In the genomic region with DNA sequence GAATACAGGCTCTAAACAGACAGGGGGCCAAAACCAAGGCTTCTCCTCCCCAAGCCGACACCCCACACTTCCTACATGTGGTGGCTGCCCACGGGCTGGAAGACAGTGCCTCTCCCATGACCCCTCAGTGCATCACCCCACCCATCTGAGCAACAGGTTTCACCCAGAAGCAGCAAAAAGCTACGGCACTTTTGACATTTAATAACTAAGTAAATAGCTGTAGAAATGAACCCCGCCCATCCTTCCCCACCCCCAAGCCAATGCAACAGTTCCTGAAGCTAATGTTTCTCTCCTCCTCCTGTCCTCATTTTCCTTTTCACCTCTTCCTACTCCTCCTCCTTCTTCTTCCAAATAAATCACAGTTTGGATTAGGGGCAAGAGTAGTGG, we compare ENCODE assay signal across 20 cellular contexts. TPM values are rescaled to one million over a fixed set of nuclear protein-coding genes. Genes with fewer than 3 reads are reported as not detected.
DNase-seq lines count a peak whose midpoint lies in the region; ATAC-seq and TF ChIP-seq lines count a peak whose summit lies in the region.
"Had no signal": no experiment of that assay in that cellular context is flagged by ENCODE, and none has a peak within 500 bp of the region (broad histone marks: within the 10 kb centered on the region; RNA-seq: fewer than 3 reads in every experiment).

No MANE protein-coding gene starts in this region.

- no peak overlapping the region for H2BK120ac ChIP-seq in mesenchymal stem cell (ENCODE audit: low read depth, low read length)

- no peaks in the 10 kb centered on the region for H3F3A ChIP-seq in SK-N-SH (replicated peaks; ENCODE audit: insufficient read depth)

- no peak overlapping the region for H3K9ac ChIP-seq in SK-N-SH
- H3K9ac ChIP-seq in colonic mucosa (ENCODE audit: low read depth in 2 of 2, low read length in 2 of 2): no peak overlapping the region
- peak overlapping the region; percentile 30 for H3K9ac ChIP-seq in mesenchymal stem cell (ENCODE audit: low read length)

- H3K27ac ChIP-seq in SK-N-SH (ENCODE audit: low read depth in 2 of 2, low read length in 1 of 2) (no peak overlapping the region), colonic mucosa (no peak overlapping the region), mesenchymal stem cell (ENCODE audit: low read length, poor library complexity, severe bottlenecking) (no peak overlapping the region), upper lobe of right lung (no peak overlapping the region), gastroesophageal sphincter (no peak overlapping the region)
- no peak overlapping the region for H3K27ac ChIP-seq in CD4-positive, alpha-beta memory T cell (ENCODE audit: low read depth, low read length)
- H3K27ac ChIP-seq: 22Rv1, body of pancreas, Peyer's patch, SK-N-MC, thyroid gland had no signal

- CTCF ChIA-PET in SK-N-SH (lab: Yijun Ruan, JAX): interaction anchor here (0.7 to 2.6 kb wide), 12 partner anchors 9 to 1344 kb away, joined by 3 to 15 read pairs (median 3); no protein-coding TSS in a partner anchor
- CTCF ChIA-PET in CD4-positive, alpha-beta memory T cell (lab: Charles Lee; ENCODE audit: partially characterized antibody): interaction anchor here (1.1 kb wide), 1 partner anchor 9 kb away, joined by 3 read pairs; the partner anchor contains the start of gene SOX9

- H3K4me3 Mint-ChIP-seq in CD4-positive, alpha-beta memory T cell: no peak overlapping the region
- H3K4me3 Mint-ChIP-seq: activated naive CD8-positive, alpha-beta T cell had no signal

- H3K23ac ChIP-seq in mesenchymal stem cell (ENCODE audit: low read length in 2 of 2): no peak overlapping the region

- H4K20me1 ChIP-seq in SK-N-SH (ENCODE audit: insufficient read depth): no peaks in the 10 kb centered on the region

- H3K27ac Mint-ChIP-seq in CD4-positive, alpha-beta memory T cell: no peak overlapping the region
- H3K27ac Mint-ChIP-seq: activated naive CD8-positive, alpha-beta T cell had no signal

- H3K18ac ChIP-seq in mesenchymal stem cell (ENCODE audit: low read depth in 1 of 2, low read length in 2 of 2): no peak overlapping the region

- H4K8ac ChIP-seq in mesenchymal stem cell (ENCODE audit: low read length): no peak overlapping the region

- peaks cover 0 to 8% (median 2%) of the 10 kb centered on the region in 8 donors for H3K9me3 Mint-ChIP-seq in CD4-positive, alpha-beta memory T cell

- DNase-seq in SK-N-SH (peak; percentile 28), colonic mucosa (peak; percentile 60), mesenchymal stem cell (no peak), upper lobe of right lung (no peak)
- no peak for DNase-seq in activated CD4-positive, alpha-beta T cell treated with anti-CD3 and anti-CD28 coated beads, Interleukin-2, amount 50 U/mL, for 1 hour
- DNase-seq in CD4-positive, alpha-beta memory T cell: no peak
- DNase-seq: body of pancreas, DMS 273 treated with DMSO at 0.1 percent for 48 hours, foreskin melanocyte, GDM1, kidney glomerular epithelial cell, NCI-H1105, Peyer's patch, T1000, thyroid gland had no signal

- TF ChIP-seq CTCF in SK-N-SH (IDR thresholded peaks at IDR 0.05): no peak
- no peak for TF ChIP-seq CTCF in colonic mucosa (IDR thresholded peaks at IDR 0.05)
- no peak for TF ChIP-seq CTCF in upper lobe of right lung (IDR thresholded peaks at IDR 0.05)
- TF ChIP-seq CTCF in gastroesophageal sphincter (IDR thresholded peaks at IDR 0.05): no peak

- H3K4me1 ChIP-seq in SK-N-SH (ENCODE audit: control insufficient read depth in 1 of 2, insufficient read depth in 2 of 2, low read depth in 1 of 2, low read length in 1 of 2): peaks cover 0 to 22% of the 10 kb centered on the region in 2 experiments; a peak in 1 of 4 replicates
- no peaks in the 10 kb centered on the region for H3K4me1 ChIP-seq in colonic mucosa
- peaks cover 4% of the 10 kb centered on the region for H3K4me1 ChIP-seq in mesenchymal stem cell (ENCODE audit: control insufficient read depth, insufficient read depth, low read depth, low read length)
- no peaks in the 10 kb centered on the region for H3K4me1 ChIP-seq in upper lobe of right lung
- peaks cover 0 to 3% (median 2%) of the 10 kb centered on the region in 3 donors for H3K4me1 ChIP-seq in gastroesophageal sphincter
- no peaks in the 10 kb centered on the region for H3K4me1 ChIP-seq in CD4-positive, alpha-beta memory T cell (ENCODE audit: insufficient read depth, low read length)
- H3K4me1 ChIP-seq: Peyer's patch had no signal

- POLR2A ChIA-PET in SK-N-SH (lab: Yijun Ruan, JAX): interaction anchor here (0.9 kb wide), 1 partner anchor 637 kb away, joined by 3 read pairs; no protein-coding TSS in a partner anchor
- POLR2A ChIA-PET in CD4-positive, alpha-beta memory T cell (lab: Charles Lee; ENCODE audit: partially characterized antibody): no interaction called here

- H2AK5ac ChIP-seq in mesenchymal stem cell (ENCODE audit: low read length, severe bottlenecking): no peak overlapping the region

- no peak overlapping the region for H2BK12ac ChIP-seq in mesenchymal stem cell (ENCODE audit: low read length in 2 of 2)

- no peak overlapping the region for H3K4ac ChIP-seq in mesenchymal stem cell (ENCODE audit: low read depth in 1 of 2, low read length in 2 of 2)

- no peak overlapping the region for H4K91ac ChIP-seq in mesenchymal stem cell (ENCODE audit: low read length)

- H3K27me3 ChIP-seq in SK-N-SH (ENCODE audit: insufficient read depth): no peaks in the 10 kb centered on the region
- H3K27me3 ChIP-seq in colonic mucosa: peaks cover 3% of the 10 kb centered on the region
- peaks cover 37 to 38% of the 10 kb centered on the region in 2 experiments for H3K27me3 ChIP-seq in mesenchymal stem cell (ENCODE audit: control insufficient read depth in 1 of 2, insufficient read depth in 1 of 2, low read length in 2 of 2)
- peaks cover 26% of the 10 kb centered on the region for H3K27me3 ChIP-seq in upper lobe of right lung
- H3K27me3 ChIP-seq in gastroesophageal sphincter: peaks cover 76% of the 10 kb centered on the region
- H3K27me3 ChIP-seq in CD4-positive, alpha-beta memory T cell (ENCODE audit: insufficient read depth, low read length): no peaks in the 10 kb centered on the region
- H3K27me3 ChIP-seq: body of pancreas, Peyer's patch, thyroid gland had no signal

- H3K9me2 ChIP-seq in SK-N-SH: no peaks in the 10 kb centered on the region

- intact Hi-C loops in colonic mucosa (cut with DNase I) (loop anchor here (5.0 to 10.0 kb wide), 2 partner anchors 136 to 639 kb away; no protein-coding TSS in a partner anchor), upper lobe of right lung (cut with DNase I) (no loop called here)
- intact Hi-C loops in CD4-positive, alpha-beta memory T cell (cut with micrococcal nuclease): loop anchor here (10.0 kb wide), 1 partner anchor 1176 kb away; no protein-coding TSS in a partner anchor

- H3K79me2 ChIP-seq in SK-N-SH (ENCODE audit: insufficient read depth): no peaks in the 10 kb centered on the region

- H3K14ac ChIP-seq in mesenchymal stem cell (ENCODE audit: low read length in 2 of 2): no peak overlapping the region

- WGBS in SK-N-SH (ENCODE audit: low lambda C conversion rate): 69% methylated on average over 4 of the region's 4 CpGs
- WGBS in mesenchymal stem cell: 93% methylated on average over 4 of the region's 4 CpGs
- 22 to 39% methylated on average over 3 to 4 of the region's 4 CpGs for WGBS in gastroesophageal sphincter (ENCODE audit: low coverage in 1 of 2), 2 donors

- TF ChIP-seq POLR2A in gastroesophageal sphincter (IDR thresholded peaks at IDR 0.05): no peak

- TF ChIP-seq RAD21 in SK-N-SH (IDR thresholded peaks at IDR 0.05; ENCODE audit: low read length): no peak

- TF ChIP-seq EP300 in SK-N-SH (IDR thresholded peaks at IDR 0.05; ENCODE audit: borderline replicate concordance in 1 of 2, low read depth in 1 of 2, low read length in 1 of 2) (no peak), gastroesophageal sphincter (IDR thresholded peaks at IDR 0.05) (no peak)

- H3K36me3 Mint-ChIP-seq in CD4-positive, alpha-beta memory T cell: no peaks in the 10 kb centered on the region
- H3K36me3 Mint-ChIP-seq: activated naive CD8-positive, alpha-beta T cell had no signal

- H2BK5ac ChIP-seq in mesenchymal stem cell (ENCODE audit: low read depth, low read length, poor library complexity, severe bottlenecking): no peak overlapping the region

- H3K4me3 ChIP-seq in SK-N-SH (ENCODE audit: low read depth in 2 of 2, low read length in 1 of 2) (no peak overlapping the region), colonic mucosa (peak overlapping the region; percentile 1), mesenchymal stem cell (ENCODE audit: insufficient read depth in 1 of 2, low read depth in 1 of 2, low read length in 2 of 2) (peak overlapping the region in 1 of 2 experiments; percentile 74), upper lobe of right lung (peak overlapping the region; percentile 12), gastroesophageal sphincter (no peak overlapping the region)
- no peak overlapping the region for H3K4me3 ChIP-seq in CD4-positive, alpha-beta memory T cell (ENCODE audit: low read length in 2 of 2)
- H3K4me3 ChIP-seq: body of pancreas, SK-N-MC, thyroid gland had no signal

- no peak for ATAC-seq in SK-N-SH treated with all-trans-retinoic acid at 6 μM for 48 hours
- ATAC-seq in upper lobe of right lung: no peak
- no peak for ATAC-seq in gastroesophageal sphincter
- ATAC-seq: body of pancreas had no signal

- H2BK15ac ChIP-seq in mesenchymal stem cell (ENCODE audit: low read depth, poor library complexity, severe bottlenecking): no peak overlapping the region

- H3K79me1 ChIP-seq in mesenchymal stem cell (replicated peaks; ENCODE audit: low read length, poor library complexity, severe bottlenecking): no peaks in the 10 kb centered on the region

- H3K36me3 ChIP-seq in SK-N-SH (replicated peaks in 1 of 2; ENCODE audit: control insufficient read depth in 1 of 2, insufficient read depth in 2 of 2, low read length in 1 of 2) (no peaks in the 10 kb centered on the region), colonic mucosa (no peaks in the 10 kb centered on the region), mesenchymal stem cell (ENCODE audit: control insufficient read depth in 1 of 2, insufficient read depth in 2 of 2, low read depth in 1 of 2, low read length in 2 of 2) (no peaks in the 10 kb centered on the region), upper lobe of right lung (no peaks in the 10 kb centered on the region), gastroesophageal sphincter (no peaks in the 10 kb centered on the region)
- no peaks in the 10 kb centered on the region for H3K36me3 ChIP-seq in CD4-positive, alpha-beta memory T cell (ENCODE audit: insufficient read depth, low read length)
- H3K36me3 ChIP-seq: Peyer's patch, thyroid gland had no signal

- H3K4me2 ChIP-seq in SK-N-SH (no peak overlapping the region), mesenchymal stem cell (ENCODE audit: low read length, poor library complexity, severe bottlenecking) (no peak overlapping the region)

- peaks cover 1 to 8% (median 3%) of the 10 kb centered on the region in 4 donors for H3K4me1 Mint-ChIP-seq in CD4-positive, alpha-beta memory T cell

- H2AFZ ChIP-seq in SK-N-SH (ENCODE audit: low read depth) (no peak overlapping the region), mesenchymal stem cell (ENCODE audit: low read depth, low read length) (no peak overlapping the region)

- peaks cover 17 to 18% of the 10 kb centered on the region in 2 donors for H3K27me3 Mint-ChIP-seq in CD4-positive, alpha-beta memory T cell

- H3K9me3 ChIP-seq in SK-N-SH (no peaks in the 10 kb centered on the region), colonic mucosa (no peaks in the 10 kb centered on the region), mesenchymal stem cell (ENCODE audit: control insufficient read depth, low read length) (no peaks in the 10 kb centered on the region), upper lobe of right lung (no peaks in the 10 kb centered on the region), gastroesophageal sphincter (no peaks in the 10 kb centered on the region)
- H3K9me3 ChIP-seq in CD4-positive, alpha-beta memory T cell (ENCODE audit: control insufficient read depth in 1 of 2, low read length in 2 of 2): no peaks in the 10 kb centered on the region
- H3K9me3 ChIP-seq: body of pancreas, Peyer's patch, thyroid gland had no signal

RNA-seq across cellular contexts. Expression of gene SOX9, which starts 9.9 kb away (rescaled TPM):
- 20.2 and 35.3 TPM in 2 replicates for polyA plus RNA-seq in SK-N-SH (2012; rRNA removed)
- 22.4 and 23.4 TPM in 2 replicates for polyA plus RNA-seq in SK-N-SH (2012; cell fraction: cytosol; rRNA removed)
- 66.1 and 69.3 TPM in 2 replicates for polyA plus RNA-seq in SK-N-SH (2012; cell fraction: nucleus; rRNA removed)
- total RNA-seq in colonic mucosa: 10 to 100 TPM; 52.3 to 74.2 TPM
- polyA plus RNA-seq in mesenchymal stem cell (2013, experiment 1 of 2): 7.6 TPM
- 7.2 TPM for polyA plus RNA-seq in mesenchymal stem cell (2013, experiment 2 of 2)
- 5.4 TPM for total RNA-seq in upper lobe of right lung
- 1 to 10 TPM; 1.1 to 5.4 (median 2.5) TPM for total RNA-seq in gastroesophageal sphincter
- not detected for total RNA-seq in CD4-positive, alpha-beta memory T cell
- not detected for polyA plus RNA-seq in CD4-positive, alpha-beta memory T cell

Comparison
In these comparisons a context has a peak if more than half of its experiments do, and no peak if none do; other contexts are left out.
1. DNase-seq: peak in SK-N-SH (single experiment) and colonic mucosa (single experiment); none in mesenchymal stem cell (single experiment), upper lobe of right lung (single experiment), activated CD4-positive, alpha-beta T cell treated with anti-CD3 and anti-CD28 coated beads, Interleukin-2, amount 50 U/mL, for 1 hour (single experiment) and CD4-positive, alpha-beta memory T cell (0 of 5).
2. H3K4me3 ChIP-seq: peak in colonic mucosa (single experiment) and upper lobe of right lung (single experiment); none in SK-N-SH (0 of 2), gastroesophageal sphincter (0 of 2) and CD4-positive, alpha-beta memory T cell (0 of 2).